Comparison of ENCODE assay signal across 8 cellular contexts in genomic region chr15:78067328-78068241, GRCh38. TPM values are rescaled to one million over a fixed set of nuclear protein-coding genes. Genes with fewer than 3 reads are reported as not detected.
DNase-seq lines count a peak whose midpoint lies in the region; ATAC-seq and TF ChIP-seq lines count a peak whose summit lies in the region.

No MANE protein-coding gene starts in this region.

- H3K4me3 Mint-ChIP-seq in natural killer cell, result peak overlapping the region; percentile 54
- no peak overlapping the region for H3K4me3 Mint-ChIP-seq in natural killer cell treated with Interleukin-12 subunit alpha and Interleukin-12 subunit beta and Interleukin-15 and Interleukin-18, amount 100 ng/mL, for 72 hours
- no peak overlapping the region for H3K4me3 Mint-ChIP-seq in T-helper 17 cell

- H3K4me3 ChIP-seq in WERI-Rb-1 (ENCODE audit: low read depth, low read length) (no peak overlapping the region), left lung (no peak overlapping the region), aorta (ENCODE audit: low read length in 2 of 2) (no peak overlapping the region)

- H3K27ac ChIP-seq in WERI-Rb-1 (peak overlapping the region; percentile 44), left lung (peak overlapping the region; percentile 81 to 85), aorta (ENCODE audit: low read depth in 1 of 2, low read length in 2 of 2) (peak overlapping the region; percentile 18 to 32)

- H3K9me3 ChIP-seq in WERI-Rb-1 (ENCODE audit: severe bottlenecking), result no peaks in the 10 kb centered on the region
- H3K9me3 ChIP-seq in left lung, result no peaks in the 10 kb centered on the region
- H3K9me3 ChIP-seq in aorta (ENCODE audit: control insufficient read depth, low read length), result no peaks in the 10 kb centered on the region
- H3K9me3 ChIP-seq in T-helper 17 cell (ENCODE audit: control insufficient read depth, low read length, poor library complexity, severe bottlenecking), result no peaks in the 10 kb centered on the region

- WGBS in aorta, 2 donors, result 0 to 6% methylated on average over 1 of the region's 1 CpG

- peaks cover 11 to 16% of the 10 kb centered on the region in 2 donors for H3K4me1 Mint-ChIP-seq in natural killer cell
- H3K4me1 Mint-ChIP-seq in natural killer cell treated with Interleukin-12 subunit alpha and Interleukin-12 subunit beta and Interleukin-15 and Interleukin-18, amount 100 ng/mL, for 72 hours (ENCODE audit: low read depth in 2 of 2), result peaks cover 21 to 48% of the 10 kb centered on the region in 2 donors
- peaks cover 50% of the 10 kb centered on the region for H3K4me1 Mint-ChIP-seq in T-helper 17 cell

- H3K9me3 Mint-ChIP-seq in natural killer cell, result no peaks in the 10 kb centered on the region
- H3K9me3 Mint-ChIP-seq in natural killer cell treated with Interleukin-12 subunit alpha and Interleukin-12 subunit beta and Interleukin-15 and Interleukin-18, amount 100 ng/mL, for 72 hours, result no peaks in the 10 kb centered on the region

- no peaks in the 10 kb centered on the region for H3K27me3 Mint-ChIP-seq in natural killer cell (ENCODE audit: low read depth in 2 of 2)
- no peaks in the 10 kb centered on the region for H3K27me3 Mint-ChIP-seq in natural killer cell treated with Interleukin-12 subunit alpha and Interleukin-12 subunit beta and Interleukin-15 and Interleukin-18, amount 100 ng/mL, for 72 hours
- no peaks in the 10 kb centered on the region for H3K27me3 Mint-ChIP-seq in T-helper 17 cell

- peaks cover 73 to 98% of the 10 kb centered on the region in 2 donors for H3K4me1 ChIP-seq in left lung
- H3K4me1 ChIP-seq in aorta (ENCODE audit: control insufficient read depth in 1 of 2, insufficient read depth in 2 of 2, low read length in 2 of 2), result peaks cover 8 to 13% of the 10 kb centered on the region in 2 donors

- no peaks in the 10 kb centered on the region for H3K36me3 Mint-ChIP-seq in natural killer cell
- H3K36me3 Mint-ChIP-seq in natural killer cell treated with Interleukin-12 subunit alpha and Interleukin-12 subunit beta and Interleukin-15 and Interleukin-18, amount 100 ng/mL, for 72 hours, result no peaks in the 10 kb centered on the region
- H3K36me3 Mint-ChIP-seq in T-helper 17 cell (ENCODE audit: low read depth), result no peaks in the 10 kb centered on the region

- ATAC-seq in natural killer cell (no peak), left lung (peak; percentile 19), aorta (ENCODE audit: low FRiP score) (peak; percentile 46), T-helper 17 cell (no peak), GM18858 (IDR thresholded peaks at IDR 0.05; ENCODE audit: unreplicated experiment) (no peak)
- ATAC-seq in natural killer cell treated with Interleukin-12 subunit alpha and Interleukin-12 subunit beta and Interleukin-15 and Interleukin-18, amount 100 ng/mL, for 72 hours, result no peak

- H3K27ac Mint-ChIP-seq in natural killer cell, result no peak overlapping the region
- H3K27ac Mint-ChIP-seq in natural killer cell treated with Interleukin-12 subunit alpha and Interleukin-12 subunit beta and Interleukin-15 and Interleukin-18, amount 100 ng/mL, for 72 hours, result peak overlapping the region in 1 of 2 donors; percentile 94
- H3K27ac Mint-ChIP-seq in T-helper 17 cell, result no peak overlapping the region

- intact Hi-C loops in natural killer cell (cut with micrococcal nuclease) (loop anchor here (1.0 to 5.0 kb wide), 3 partner anchors 17 to 35 kb away; no protein-coding TSS in a partner anchor), left lung (cut with DNase I) (no loop called here), aorta (cut with DNase I) (loop anchor here in 1 of 2 donors (5.0 kb wide), 1 partner anchor 60 kb away; no protein-coding TSS in a partner anchor)

- H3K27me3 ChIP-seq in WERI-Rb-1 (ENCODE audit: insufficient read depth, low read depth, severe bottlenecking) (no peaks in the 10 kb centered on the region), left lung (no peaks in the 10 kb centered on the region), aorta (ENCODE audit: control insufficient read depth in 1 of 2, insufficient read depth in 2 of 2, low read length in 1 of 2) (no peaks in the 10 kb centered on the region)

- DNase-seq in natural killer cell (no peak), WERI-Rb-1 (peak; percentile 62), left lung (no peak), aorta (peak in 1 of 2 donors; percentile 75), NCI-H2029 treated with DMSO at 0.1 percent for 48 hours (lab: John Stamatoyannopoulos, UW) (no peak), T-helper 17 cell (no peak)
- DNase-seq in natural killer cell treated with Interleukin-12 subunit alpha and Interleukin-12 subunit beta and Interleukin-15 and Interleukin-18, amount 100 ng/mL, for 72 hours (ENCODE audit: low spot score), result no peak

- no peaks in the 10 kb centered on the region; the same call in none of the 2 replicates for H3K36me3 ChIP-seq in WERI-Rb-1
- H3K36me3 ChIP-seq in left lung, result no peaks in the 10 kb centered on the region
- H3K36me3 ChIP-seq in aorta (ENCODE audit: control insufficient read depth in 1 of 2, insufficient read depth in 2 of 2, low read length in 1 of 2), result no peaks in the 10 kb centered on the region

- TF ChIP-seq CTCF in natural killer cell (IDR thresholded peaks at IDR 0.05), result no peak
- no peak for TF ChIP-seq CTCF in WERI-Rb-1 (IDR thresholded peaks at IDR 0.05; ENCODE audit: low read depth, low read length)
- no peak for TF ChIP-seq CTCF in left lung (IDR thresholded peaks at IDR 0.05)

RNA-seq across cellular contexts. Expression of gene TBC1D2B, which starts 9.9 kb away (rescaled TPM):
- total RNA-seq in natural killer cell (10 to 100 TPM; 54.0 to 83.5 (median 56.7) TPM), left lung (10 to 100 TPM; 56.2 to 64.9 TPM), aorta (100 to 1,000 TPM in 1 of 2 donors, 10 to 100 TPM in 1; 49.0 to 109 TPM), T-helper 17 cell (100 to 1,000 TPM in 1 of 2 donors, 10 to 100 TPM in 1; 91.0 to 130 TPM)
- total RNA-seq in natural killer cell treated with Interleukin-12 subunit alpha and Interleukin-12 subunit beta and Interleukin-15 and Interleukin-18, amount 100 ng/mL, for 72 hours, result 10 to 100 TPM; 54.1 to 97.0 TPM
- polyA plus RNA-seq in aorta, result 10 to 100 TPM in 1 of 2 donors, 1 to 10 TPM in 1; 9.8 to 57.5 TPM

RNA-seq across cellular contexts. Expression of gene SH2D7, which starts 24.8 kb away (rescaled TPM):
- total RNA-seq in natural killer cell, result not detected
- not detected for total RNA-seq in natural killer cell treated with Interleukin-12 subunit alpha and Interleukin-12 subunit beta and Interleukin-15 and Interleukin-18, amount 100 ng/mL, for 72 hours
- not detected for total RNA-seq in left lung
- total RNA-seq in aorta, result not detected
- 1 to 10 TPM in 1 of 2 donors, not detected in 1; 1.0 TPM for polyA plus RNA-seq in aorta
- total RNA-seq in T-helper 17 cell, result not detected

Comparison
In these comparisons a context has a peak if more than half of its experiments do, and no peak if none do; other contexts are left out.
1. ATAC-seq: peak in left lung (single experiment) and aorta (single experiment); none in natural killer cell (0 of 3), natural killer cell treated with Interleukin-12 subunit alpha and Interleukin-12 subunit beta and Interleukin-15 and Interleukin-18, amount 100 ng/mL, for 72 hours (0 of 2), T-helper 17 cell (single experiment) and GM18858 (single experiment).
2. H3K27ac ChIP-seq: peak in every context shown above with its lines; median percentile 83 in left lung; 44 in WERI-Rb-1; 25 in aorta.